16 cellular contexts compared by ENCODE assay signal in genomic region chr12:53942467-53942997, GRCh38. TPM values are rescaled to one million over a fixed set of nuclear protein-coding genes. Genes with fewer than 3 reads are reported as not detected.
DNase-seq lines count a peak whose midpoint lies in the region; ATAC-seq and TF ChIP-seq lines count a peak whose summit lies in the region.
"Had no signal": no experiment of that assay in that cellular context is flagged by ENCODE, and none has a peak within 500 bp of the region (broad histone marks: within the 10 kb centered on the region; RNA-seq: fewer than 3 reads in every experiment).

No MANE protein-coding gene starts in this region.

- no peak for DNase-seq in SK-N-MC (ENCODE audit: low read depth, low spot score)
- peak; percentile 45 for DNase-seq in islet precursor cell
- DNase-seq in suprapubic skin (ENCODE audit: low spot score in 2 of 2), result no peak
- DNase-seq in NCI-H2227 treated with DMSO at 0.1 percent for 48 hours (lab: John Stamatoyannopoulos, UW), result no peak
- no peak for DNase-seq in activated T-cell treated with anti-CD3 and anti-CD28 coated beads, Interleukin-2, amount 50 U/mL, for 4 hours
- DNase-seq: AML-193; Caco-2; CD8-positive, alpha-beta memory T cell; DND-41; GF-D8 had no signal

- peaks cover 6% of the 10 kb centered on the region; the same call in 1 of the 2 replicates for H3K4me1 ChIP-seq in HEK293 (ENCODE audit: control insufficient read depth, insufficient read depth, low read length)
- peaks cover 32% of the 10 kb centered on the region for H3K4me1 ChIP-seq in suprapubic skin
- H3K4me1 ChIP-seq: BLaER1, Caco-2 had no signal

- CTCF ChIA-PET in HEK293 (lab: Yijun Ruan, JAX), result interaction anchor here (0.7 kb wide), 1 partner anchor 197 kb away, joined by 3 read pairs; no protein-coding TSS in a partner anchor

- H3K9me3 Mint-ChIP-seq in activated T-cell treated with anti-CD3 and anti-CD28 coated beads, Interleukin-2, amount 50 U/mL, for 4 hours, result no peaks in the 10 kb centered on the region

- peaks cover 87% of the 10 kb centered on the region for H3K27me3 Mint-ChIP-seq in activated T-cell treated with anti-CD3 and anti-CD28 coated beads, Interleukin-2, amount 50 U/mL, for 4 hours (ENCODE audit: low read depth)

- H3K4me1 Mint-ChIP-seq in activated T-cell treated with anti-CD3 and anti-CD28 coated beads, Interleukin-2, amount 50 U/mL, for 4 hours (ENCODE audit: low read depth), result peaks cover 2% of the 10 kb centered on the region

- no peak for ATAC-seq in activated T-cell treated with anti-CD3 and anti-CD28 coated beads, Interleukin-2, amount 50 U/mL, for 4 hours
- ATAC-seq in HG03135 (IDR thresholded peaks at IDR 0.05; ENCODE audit: unreplicated experiment), result no peak
- ATAC-seq: HCT116 had no signal

- no peak for TF ChIP-seq EP300 in suprapubic skin (IDR thresholded peaks at IDR 0.05)

- no peaks in the 10 kb centered on the region for H3K36me3 Mint-ChIP-seq in activated T-cell treated with anti-CD3 and anti-CD28 coated beads, Interleukin-2, amount 50 U/mL, for 4 hours (ENCODE audit: insufficient read depth)
- H3K36me3 Mint-ChIP-seq: CD8-positive, alpha-beta memory T cell had no signal

- no peak overlapping the region for H3K4me3 ChIP-seq in HEK293 (ENCODE audit: low read depth, low read length)
- peak overlapping the region; percentile 11 for H3K4me3 ChIP-seq in SK-N-MC
- H3K4me3 ChIP-seq in suprapubic skin, result peak overlapping the region; percentile 9
- H3K4me3 ChIP-seq: BLaER1 had no signal

- 28% methylated on average over 2 of the region's 2 CpGs for WGBS in suprapubic skin

- no peak for TF ChIP-seq CTCF in HEK293 (tag by site-specific recombination; IDR thresholded peaks at IDR 0.05)
- TF ChIP-seq CTCF in suprapubic skin (IDR thresholded peaks at IDR 0.05), result no peak

- peak overlapping the region; percentile 33 for H3K9ac ChIP-seq in SK-N-MC (ENCODE audit: insufficient read length)
- H3K9ac ChIP-seq: BLaER1 had no signal

- H3K27ac ChIP-seq in HEK293 (ENCODE audit: extremely low read depth, low read depth, low read length) (no peak overlapping the region), SK-N-MC (peak overlapping the region; percentile 43; the same call in 1 of the 2 replicates), suprapubic skin (no peak overlapping the region)
- H3K27ac ChIP-seq: BLaER1 had no signal

- TF ChIP-seq POLR2A in suprapubic skin (IDR thresholded peaks at IDR 0.05), result no peak

- POLR2A ChIA-PET in HEK293 (lab: Yijun Ruan, JAX), result no interaction called here

- peaks cover 98% of the 10 kb centered on the region for H3K27me3 ChIP-seq in suprapubic skin

- peaks cover 0 to 22% of the 10 kb centered on the region in 2 experiments; a peak in 1 of 3 replicates for H3K36me3 ChIP-seq in HEK293 (ENCODE audit: control insufficient read depth in 2 of 2, insufficient read depth in 1 of 2, low read length in 2 of 2)
- peaks cover 8% of the 10 kb centered on the region; the same call in 1 of the 2 replicates for H3K36me3 ChIP-seq in SK-N-MC (ENCODE audit: insufficient read depth, low read length)
- H3K36me3 ChIP-seq in suprapubic skin, result no peaks in the 10 kb centered on the region
- H3K36me3 ChIP-seq: BLaER1 had no signal

- H3K9me3 ChIP-seq in HEK293 (ENCODE audit: control insufficient read depth, insufficient read depth, low read depth, low read length) (no peaks in the 10 kb centered on the region), SK-N-MC (ENCODE audit: low read depth, low read length) (no peaks in the 10 kb centered on the region), suprapubic skin (no peaks in the 10 kb centered on the region)
- H3K9me3 ChIP-seq: Caco-2 had no signal

- no peak overlapping the region for H3K4me3 Mint-ChIP-seq in activated T-cell treated with anti-CD3 and anti-CD28 coated beads, Interleukin-2, amount 50 U/mL, for 4 hours
- H3K4me3 Mint-ChIP-seq: CD8-positive, alpha-beta memory T cell had no signal

TF ChIP-seq in HEK293, 187 proteins besides CTCF, POLR2A, EP300 and RAD21:
- no peak for TF ChIP-seq ZNF37A (tag by site-specific recombination; IDR thresholded peaks at IDR 0.05)
- TF ChIP-seq, protein P1, sequence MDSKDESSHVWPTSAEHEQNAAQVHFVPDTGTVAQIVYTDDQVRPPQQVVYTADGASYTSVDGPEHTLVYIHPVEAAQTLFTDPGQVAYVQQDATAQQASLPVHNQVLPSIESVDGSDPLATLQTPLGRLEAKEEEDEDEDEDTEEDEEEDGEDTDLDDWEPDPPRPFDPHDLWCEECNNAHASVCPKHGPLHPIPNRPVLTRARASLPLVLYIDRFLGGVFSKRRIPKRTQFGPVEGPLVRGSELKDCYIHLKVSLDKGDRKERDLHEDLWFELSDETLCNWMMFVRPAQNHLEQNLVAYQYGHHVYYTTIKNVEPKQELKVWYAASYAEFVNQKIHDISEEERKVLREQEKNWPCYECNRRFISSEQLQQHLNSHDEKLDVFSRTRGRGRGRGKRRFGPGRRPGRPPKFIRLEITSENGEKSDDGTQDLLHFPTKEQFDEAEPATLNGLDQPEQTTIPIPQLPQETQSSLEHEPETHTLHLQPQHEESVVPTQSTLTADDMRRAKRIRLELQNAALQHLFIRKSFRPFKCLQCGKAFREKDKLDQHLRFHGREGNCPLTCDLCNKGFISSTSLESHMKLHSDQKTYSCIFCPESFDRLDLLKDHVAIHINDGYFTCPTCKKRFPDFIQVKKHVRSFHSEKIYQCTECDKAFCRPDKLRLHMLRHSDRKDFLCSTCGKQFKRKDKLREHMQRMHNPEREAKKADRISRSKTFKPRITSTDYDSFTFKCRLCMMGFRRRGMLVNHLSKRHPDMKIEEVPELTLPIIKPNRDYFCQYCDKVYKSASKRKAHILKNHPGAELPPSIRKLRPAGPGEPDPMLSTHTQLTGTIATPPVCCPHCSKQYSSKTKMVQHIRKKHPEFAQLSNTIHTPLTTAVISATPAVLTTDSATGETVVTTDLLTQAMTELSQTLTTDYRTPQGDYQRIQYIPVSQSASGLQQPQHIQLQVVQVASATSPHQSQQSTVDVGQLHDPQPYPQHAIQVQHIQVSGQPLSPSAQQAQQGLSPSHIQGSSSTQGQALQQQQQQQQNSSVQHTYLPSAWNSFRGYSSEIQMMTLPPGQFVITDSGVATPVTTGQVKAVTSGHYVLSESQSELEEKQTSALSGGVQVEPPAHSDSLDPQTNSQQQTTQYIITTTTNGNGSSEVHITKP (tag by site-specific recombination; IDR thresholded peaks at IDR 0.05), result peak; percentile 99
TF ChIP-seq in HEK293: peak in this region for 1.

RNA-seq across cellular contexts. Expression of gene HOXC13, which starts 3.9 kb away (rescaled TPM):
- total RNA-seq in suprapubic skin, result 10 to 100 TPM in 2 of 4 donors, 1 to 10 TPM in 2; 5.3 to 16.7 (median 10.2) TPM
- not detected for total RNA-seq in activated T-cell treated with anti-CD3 and anti-CD28 coated beads, Interleukin-2, amount 50 U/mL, for 4 hours
- total RNA-seq: CD8-positive, alpha-beta memory T cell had no signal

RNA-seq across cellular contexts. Expression of gene HOXC12, which starts 12.2 kb away (rescaled TPM):
- 1 to 10 TPM; 3.7 to 6.8 (median 4.7) TPM for total RNA-seq in suprapubic skin
- not detected for total RNA-seq in activated T-cell treated with anti-CD3 and anti-CD28 coated beads, Interleukin-2, amount 50 U/mL, for 4 hours
- total RNA-seq: CD8-positive, alpha-beta memory T cell; H4; HT1080 had no signal

RNA-seq across cellular contexts. Expression of gene HOXC11, which starts 30.4 kb away (rescaled TPM):
- total RNA-seq in suprapubic skin, result 1 to 10 TPM; 3.1 to 3.7 (median 3.5) TPM
- not detected for total RNA-seq in activated T-cell treated with anti-CD3 and anti-CD28 coated beads, Interleukin-2, amount 50 U/mL, for 4 hours
- total RNA-seq: CD8-positive, alpha-beta memory T cell; HT1080 had no signal

RNA-seq across cellular contexts. Expression of gene HOTAIR, which starts 32.2 kb away (rescaled TPM):
- total RNA-seq in suprapubic skin, result 10 to 100 TPM in 2 of 4 donors, 1 to 10 TPM in 2; 1.4 to 15.7 (median 10.7) TPM
- not detected for total RNA-seq in activated T-cell treated with anti-CD3 and anti-CD28 coated beads, Interleukin-2, amount 50 U/mL, for 4 hours
- total RNA-seq: CD8-positive, alpha-beta memory T cell had no signal

RNA-seq across cellular contexts. Expression of gene HOXC10, which starts 42.4 kb away (rescaled TPM):
- total RNA-seq in suprapubic skin, result 10 to 100 TPM in 3 of 4 donors, 1 to 10 TPM in 1; 8.8 to 24.7 (median 13.3) TPM
- not detected for total RNA-seq in activated T-cell treated with anti-CD3 and anti-CD28 coated beads, Interleukin-2, amount 50 U/mL, for 4 hours
- total RNA-seq: CD8-positive, alpha-beta memory T cell had no signal

Comparison
In these comparisons a context has a peak if more than half of its experiments do, and no peak if none do; other contexts are left out.
1. RNA of gene HOXC13, which starts 3.9 kb away (total RNA-seq): 5.3 to 16.7 TPM in suprapubic skin; not detected in activated T-cell treated with anti-CD3 and anti-CD28 coated beads, Interleukin-2, amount 50 U/mL, for 4 hours; every median in the first group is over 4 times any median in the second.
2. RNA of gene HOXC12, which starts 12.2 kb away (total RNA-seq): 3.7 to 6.8 TPM in suprapubic skin; not detected in activated T-cell treated with anti-CD3 and anti-CD28 coated beads, Interleukin-2, amount 50 U/mL, for 4 hours; every median in the first group is over 4 times any median in the second.
3. RNA of gene HOXC11, which starts 30.4 kb away (total RNA-seq): 3.1 to 3.7 TPM in suprapubic skin; not detected in activated T-cell treated with anti-CD3 and anti-CD28 coated beads, Interleukin-2, amount 50 U/mL, for 4 hours; every median in the first group is over 4 times any median in the second.